1 cellular context compared by ENCODE assay signal in the genomic region with DNA sequence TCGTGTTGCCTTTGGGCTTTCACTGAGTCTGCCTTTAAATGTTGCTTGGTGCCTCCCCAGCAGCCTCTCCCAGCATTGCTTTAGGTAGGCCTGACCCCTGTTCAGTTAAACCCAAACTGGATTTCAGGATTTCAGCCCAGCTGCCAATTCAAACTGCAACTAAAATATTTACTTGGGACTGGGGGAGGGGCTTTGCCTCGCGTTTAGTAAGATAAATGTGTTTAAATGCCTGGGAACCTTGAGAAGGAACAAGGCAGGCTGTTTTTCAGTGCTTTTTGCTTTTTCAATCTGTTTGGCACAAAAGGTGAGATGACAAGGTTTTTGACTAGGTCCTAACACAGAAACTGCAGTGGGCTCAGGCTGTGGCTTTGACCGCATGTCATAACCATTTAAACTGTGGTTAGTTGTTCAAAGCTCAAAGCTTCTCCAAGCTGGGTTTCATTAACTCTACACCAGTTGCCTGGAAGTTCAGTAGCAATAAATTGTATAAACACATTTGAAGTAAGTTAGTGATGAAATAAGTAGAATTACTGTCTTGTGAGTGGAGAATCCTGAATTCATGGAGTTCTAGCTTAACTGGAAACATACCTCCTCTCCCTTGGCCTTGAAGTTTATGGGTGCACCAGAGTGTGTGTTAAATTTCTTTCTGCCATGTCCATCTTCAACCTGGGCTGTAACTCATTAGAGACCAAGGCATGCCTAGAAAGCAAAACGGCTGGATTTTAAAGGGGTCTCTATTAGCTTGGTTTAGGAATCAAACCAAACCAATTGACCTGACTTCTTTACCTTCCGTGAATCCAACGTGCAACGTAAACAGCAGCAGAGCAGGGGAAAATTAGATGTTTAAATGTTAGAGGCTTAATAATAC.
TF ChIP-seq lines count a peak whose summit lies in the region.

No MANE protein-coding gene starts in this region.

TF ChIP-seq in H1, 55 proteins besides CTCF, POLR2A, EP300 and RAD21:
- TF ChIP-seq MAFK (IDR thresholded peaks at IDR 0.05; ENCODE audit: low read depth, low read length) (no peak), POU5F1 (IDR thresholded peaks at IDR 0.05; ENCODE audit: low read depth, low read length) (no peak), RNF2 (IDR thresholded peaks at IDR 0.05; ENCODE audit: borderline replicate concordance, low read depth, low read length, missing control alignments, poor library complexity, severe bottlenecking) (peak; percentile 39), BCL11A (IDR thresholded peaks at IDR 0.05; ENCODE audit: low read depth in 2 of 2, low read length in 2 of 2) (no peak), SIRT6 (IDR thresholded peaks at IDR 0.05; ENCODE audit: low read length) (no peak), CBX8 (IDR thresholded peaks at IDR 0.05; ENCODE audit: borderline replicate concordance, low read depth, low read length) (no peak), JUND (IDR thresholded peaks at IDR 0.05; ENCODE audit: low read length) (no peak), CEBPB (IDR thresholded peaks at IDR 0.05; ENCODE audit: low read depth, low read length) (no peak), TBP (IDR thresholded peaks at IDR 0.05; ENCODE audit: low read depth, low read length) (no peak), POLR2AphosphoS5 (IDR thresholded peaks at IDR 0.05; ENCODE audit: low read depth, low read length) (peak; percentile 67), CHD7 (IDR thresholded peaks at IDR 0.05; ENCODE audit: insufficient replicate concordance, low read length) (no peak), TEAD4 (IDR thresholded peaks at IDR 0.05; ENCODE audit: low read depth, low read length) (no peak), HDAC2 (IDR thresholded peaks at IDR 0.05; ENCODE audit: borderline replicate concordance in 1 of 2, low read depth in 2 of 2, low read length in 2 of 2) (no peak)
- TF ChIP-seq, protein P1, sequence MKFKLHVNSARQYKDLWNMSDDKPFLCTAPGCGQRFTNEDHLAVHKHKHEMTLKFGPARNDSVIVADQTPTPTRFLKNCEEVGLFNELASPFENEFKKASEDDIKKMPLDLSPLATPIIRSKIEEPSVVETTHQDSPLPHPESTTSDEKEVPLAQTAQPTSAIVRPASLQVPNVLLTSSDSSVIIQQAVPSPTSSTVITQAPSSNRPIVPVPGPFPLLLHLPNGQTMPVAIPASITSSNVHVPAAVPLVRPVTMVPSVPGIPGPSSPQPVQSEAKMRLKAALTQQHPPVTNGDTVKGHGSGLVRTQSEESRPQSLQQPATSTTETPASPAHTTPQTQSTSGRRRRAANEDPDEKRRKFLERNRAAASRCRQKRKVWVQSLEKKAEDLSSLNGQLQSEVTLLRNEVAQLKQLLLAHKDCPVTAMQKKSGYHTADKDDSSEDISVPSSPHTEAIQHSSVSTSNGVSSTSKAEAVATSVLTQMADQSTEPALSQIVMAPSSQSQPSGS (IDR thresholded peaks at IDR 0.05; ENCODE audit: low read length) = no peak
- TF ChIP-seq, protein P2, sequence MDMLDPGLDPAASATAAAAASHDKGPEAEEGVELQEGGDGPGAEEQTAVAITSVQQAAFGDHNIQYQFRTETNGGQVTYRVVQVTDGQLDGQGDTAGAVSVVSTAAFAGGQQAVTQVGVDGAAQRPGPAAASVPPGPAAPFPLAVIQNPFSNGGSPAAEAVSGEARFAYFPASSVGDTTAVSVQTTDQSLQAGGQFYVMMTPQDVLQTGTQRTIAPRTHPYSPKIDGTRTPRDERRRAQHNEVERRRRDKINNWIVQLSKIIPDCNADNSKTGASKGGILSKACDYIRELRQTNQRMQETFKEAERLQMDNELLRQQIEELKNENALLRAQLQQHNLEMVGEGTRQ (IDR thresholded peaks at IDR 0.05; ENCODE audit: low read length) = no peak
- TF ChIP-seq, protein P3, sequence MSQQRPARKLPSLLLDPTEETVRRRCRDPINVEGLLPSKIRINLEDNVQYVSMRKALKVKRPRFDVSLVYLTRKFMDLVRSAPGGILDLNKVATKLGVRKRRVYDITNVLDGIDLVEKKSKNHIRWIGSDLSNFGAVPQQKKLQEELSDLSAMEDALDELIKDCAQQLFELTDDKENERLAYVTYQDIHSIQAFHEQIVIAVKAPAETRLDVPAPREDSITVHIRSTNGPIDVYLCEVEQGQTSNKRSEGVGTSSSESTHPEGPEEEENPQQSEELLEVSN (IDR thresholded peaks at IDR 0.05) = no peak
